Comparison of ENCODE assay signal across 8 cellular contexts in genomic region chrX:25721564-25721963, GRCh38.
A peak's percentile ranks its signal among the peaks of the same experiment; 100 is the strongest.
DNase-seq lines count a peak whose midpoint lies in the region; ATAC-seq, FAIRE-seq and TF ChIP-seq lines count a peak whose summit lies in the region.
"Had no signal": no experiment of that assay in that cellular context is flagged by ENCODE, and none has a peak within 500 bp of the region (broad histone marks: within the 10 kb centered on the region; RNA-seq: fewer than 3 reads in every experiment).

No MANE protein-coding gene starts in this region.

- intact Hi-C loops in GM12878 (cut with micrococcal nuclease; ENCODE audit: unreplicated experiment) = loop anchor here (5.0 kb wide), 1 partner anchor 246 kb away; no protein-coding TSS in a partner anchor
- intact Hi-C loops in CD14-positive monocyte (cut with micrococcal nuclease) = no loop called here
- intact Hi-C loops in ascending aorta (cut with DNase I) = no loop called here

- in situ Hi-C loops in GM12878 (cut with MboI) = no loop called here

- RAD21 ChIA-PET in GM12878 (lab: Charles Lee; ENCODE audit: unreplicated experiment) = no interaction called here

- H4K20me1 ChIP-seq in Karpas-422 (ENCODE audit: insufficient read depth, low read depth, low read length) (no peaks in the 10 kb centered on the region), GM12878 (ENCODE audit: control insufficient read depth, insufficient read depth) (no peaks in the 10 kb centered on the region)

- H3K27me3 ChIP-seq in Karpas-422 (ENCODE audit: low read length) (no peaks in the 10 kb centered on the region), GM12878 (replicated peaks in 1 of 2; ENCODE audit: control insufficient read depth in 2 of 2, insufficient read depth in 2 of 2, low read length in 1 of 2) (no peaks in the 10 kb centered on the region), ascending aorta (no peaks in the 10 kb centered on the region)

- peak; percentile 45 for TF ChIP-seq RAD21 in GM12878 (IDR thresholded peaks at IDR 0.05; ENCODE audit: insufficient read depth, low read depth, low read length)

- H3K4me3 Mint-ChIP-seq in nephron progenitor cell (no peak overlapping the region), CD14-positive monocyte (no peak overlapping the region)

- TF ChIP-seq EP300 in GM12878 (IDR thresholded peaks at IDR 0.05; ENCODE audit: borderline replicate concordance in 1 of 2, control insufficient read depth in 1 of 2, low read depth in 2 of 2, low read length in 2 of 2) = no peak

- H3K27ac ChIP-seq in Karpas-422 (ENCODE audit: low read length) (no peak overlapping the region), GM12878 (ENCODE audit: control insufficient read depth, insufficient read depth) (no peak overlapping the region), ascending aorta (no peak overlapping the region)

- DNase-seq in ELF-1 (ENCODE audit: low read depth, low spot score) = peak; percentile 2
- peak; percentile 69 for DNase-seq in Karpas-422
- no peak for DNase-seq in GM12878 (ENCODE audit: low read depth, low spot score)
- no peak for DNase-seq in nephron progenitor cell
- no peak for DNase-seq in CD14-positive monocyte (ENCODE audit: low spot score)
- no peak for DNase-seq in NOMO-1 treated with dmso at 0.1 percent for 144 hours (lab: John Stamatoyannopoulos, UW; ENCODE audit: unreplicated experiment)
- no peak for DNase-seq in ascending aorta (ENCODE audit: low spot score in 2 of 2)
- DNase-seq: NCI-H2029 had no signal

- H2AFZ ChIP-seq in Karpas-422 (ENCODE audit: low read length) = no peak overlapping the region
- no peak overlapping the region for H2AFZ ChIP-seq in GM12878 (ENCODE audit: control insufficient read depth, low read depth, low read length)

- FAIRE-seq in GM12878 (lab: Jason Lieb, UNC) = no peak

- H3K9me3 Mint-ChIP-seq in nephron progenitor cell (peaks cover 32% of the 10 kb centered on the region), CD14-positive monocyte (peaks cover 0 to 2% (median 0%) of the 10 kb centered on the region in 7 donors)

- WGBS in GM12878 (ENCODE audit: insufficient coverage, insufficient replicate concordance, low lambda C conversion rate, missing lambda C conversion rate) = 0% methylated on average over 2 of the region's 2 CpGs

- H3K4me1 ChIP-seq in Karpas-422 (ENCODE audit: low read length) = no peaks in the 10 kb centered on the region
- no peaks in the 10 kb centered on the region for H3K4me1 ChIP-seq in GM12878 (ENCODE audit: control insufficient read depth, insufficient read depth, low read length)
- H3K4me1 ChIP-seq in ascending aorta = no peaks in the 10 kb centered on the region

- H3K27ac Mint-ChIP-seq in nephron progenitor cell = no peak overlapping the region
- H3K27ac Mint-ChIP-seq in CD14-positive monocyte = no peak overlapping the region

- TF ChIP-seq CTCF in GM12878 (IDR thresholded peaks at IDR 0.05 in 2 of 3, conservative IDR thresholded peaks at IDR 0.05 in 1 of 3; ENCODE audit: control insufficient read depth in 2 of 3, extremely low read depth in 1 of 3, insufficient read depth in 1 of 3, low read depth in 3 of 3, low read length in 3 of 3) (peak in 2 of 3 experiments; percentile 29 to 30; a peak in 3 of 6 replicates), nephron progenitor cell (IDR thresholded peaks at IDR 0.05) (peak; percentile 39), CD14-positive monocyte (IDR thresholded peaks at IDR 0.05) (no peak), ascending aorta (IDR thresholded peaks at IDR 0.05) (no peak)

- H3K4me3 ChIP-seq in Karpas-422 (ENCODE audit: low read length) = no peak overlapping the region
- no peak overlapping the region for H3K4me3 ChIP-seq in GM12878
- no peak overlapping the region for H3K4me3 ChIP-seq in ascending aorta

- H3K9me3 ChIP-seq in Karpas-422 (ENCODE audit: low read length) (no peaks in the 10 kb centered on the region), GM12878 (replicated peaks; ENCODE audit: control insufficient read depth, insufficient read depth, low read length) (no peaks in the 10 kb centered on the region), ascending aorta (no peaks in the 10 kb centered on the region)

- no peaks in the 10 kb centered on the region for H3K36me3 ChIP-seq in Karpas-422 (ENCODE audit: insufficient read depth, low read length)
- no peaks in the 10 kb centered on the region for H3K36me3 ChIP-seq in GM12878 (ENCODE audit: control insufficient read depth in 2 of 2, insufficient read depth in 2 of 2, low read length in 1 of 2)
- no peaks in the 10 kb centered on the region for H3K36me3 ChIP-seq in ascending aorta

- H3K4me1 Mint-ChIP-seq in nephron progenitor cell = no peaks in the 10 kb centered on the region
- H3K4me1 Mint-ChIP-seq in CD14-positive monocyte = no peaks in the 10 kb centered on the region

- SMC1A ChIA-PET in GM12878 (lab: Charles Lee; ENCODE audit: uncharacterized antibody, unreplicated experiment) = no interaction called here

- CTCF ChIA-PET in GM12878 (lab: Yijun Ruan, JAX) = interaction anchor here (0.6 to 1.0 kb wide), 3 partner anchors 11 to 931 kb away, joined by 3 to 4 read pairs (median 3); no protein-coding TSS in a partner anchor

- H3K36me3 Mint-ChIP-seq in nephron progenitor cell (ENCODE audit: low read depth) = no peaks in the 10 kb centered on the region
- no peaks in the 10 kb centered on the region for H3K36me3 Mint-ChIP-seq in CD14-positive monocyte

- no peak for TF ChIP-seq POLR2A in GM12878 (IDR thresholded peaks at IDR 0.05; ENCODE audit: low read depth, low read length)

- BruUV-seq in GM12878 (replicated peaks; lab: Mats Ljungman, UMichigan) = no TSS peak

- H3K79me2 ChIP-seq in Karpas-422 (ENCODE audit: low read length) (no peaks in the 10 kb centered on the region), GM12878 (ENCODE audit: control insufficient read depth, insufficient read depth, low read length) (no peaks in the 10 kb centered on the region)

- POLR2A ChIA-PET in GM12878 (lab: Charles Lee) = no interaction called here

- H3K9ac ChIP-seq in Karpas-422 (ENCODE audit: low read length) (no peak overlapping the region), GM12878 (ENCODE audit: control insufficient read depth, insufficient read depth, low read length) (no peak overlapping the region)

- H3K27me3 Mint-ChIP-seq in nephron progenitor cell (ENCODE audit: low read depth, poor library complexity) (peaks cover 3% of the 10 kb centered on the region), CD14-positive monocyte (ENCODE audit: low read depth in 3 of 3) (peaks cover 0 to 1% (median 0%) of the 10 kb centered on the region in 3 donors)

- no peak overlapping the region for H3K4me2 ChIP-seq in Karpas-422 (ENCODE audit: low read depth, low read length, poor library complexity, severe bottlenecking)
- H3K4me2 ChIP-seq in GM12878 (ENCODE audit: control insufficient read depth, insufficient read depth) = no peak overlapping the region

- H3K9me2 ChIP-seq in Karpas-422 (replicated peaks; ENCODE audit: insufficient read depth, low read length) = no peaks in the 10 kb centered on the region

- ATAC-seq in GM12878 = no peak

TF ChIP-seq in GM12878, 131 proteins besides CTCF, POLR2A, EP300 and RAD21:
- TF ChIP-seq ZNF384 (IDR thresholded peaks at IDR 0.05; ENCODE audit: borderline replicate concordance, low read depth, low read length) (peak; percentile 94), SMC3 (IDR thresholded peaks at IDR 0.05; ENCODE audit: borderline replicate concordance, low read length) (peak; percentile 33; the same call in 1 of the 2 replicates), NFIC (IDR thresholded peaks at IDR 0.05; ENCODE audit: low read depth, low read length) (no peak)

Comparison
In these comparisons a context has a peak if more than half of its experiments do, and no peak if none do; other contexts are left out.
1. DNase-seq: peak in ELF-1 (single experiment) and Karpas-422 (single experiment); none in GM12878 (single experiment), nephron progenitor cell (single experiment), CD14-positive monocyte (single experiment), NOMO-1 treated with dmso at 0.1 percent for 144 hours (single experiment) and ascending aorta (0 of 2).
2. CTCF ChIP-seq: peak in GM12878 (2 of 3) and nephron progenitor cell (single experiment); none in CD14-positive monocyte (single experiment) and ascending aorta (0 of 3).